Comparison of ENCODE assay signal across 13 cellular contexts in the genomic region with DNA sequence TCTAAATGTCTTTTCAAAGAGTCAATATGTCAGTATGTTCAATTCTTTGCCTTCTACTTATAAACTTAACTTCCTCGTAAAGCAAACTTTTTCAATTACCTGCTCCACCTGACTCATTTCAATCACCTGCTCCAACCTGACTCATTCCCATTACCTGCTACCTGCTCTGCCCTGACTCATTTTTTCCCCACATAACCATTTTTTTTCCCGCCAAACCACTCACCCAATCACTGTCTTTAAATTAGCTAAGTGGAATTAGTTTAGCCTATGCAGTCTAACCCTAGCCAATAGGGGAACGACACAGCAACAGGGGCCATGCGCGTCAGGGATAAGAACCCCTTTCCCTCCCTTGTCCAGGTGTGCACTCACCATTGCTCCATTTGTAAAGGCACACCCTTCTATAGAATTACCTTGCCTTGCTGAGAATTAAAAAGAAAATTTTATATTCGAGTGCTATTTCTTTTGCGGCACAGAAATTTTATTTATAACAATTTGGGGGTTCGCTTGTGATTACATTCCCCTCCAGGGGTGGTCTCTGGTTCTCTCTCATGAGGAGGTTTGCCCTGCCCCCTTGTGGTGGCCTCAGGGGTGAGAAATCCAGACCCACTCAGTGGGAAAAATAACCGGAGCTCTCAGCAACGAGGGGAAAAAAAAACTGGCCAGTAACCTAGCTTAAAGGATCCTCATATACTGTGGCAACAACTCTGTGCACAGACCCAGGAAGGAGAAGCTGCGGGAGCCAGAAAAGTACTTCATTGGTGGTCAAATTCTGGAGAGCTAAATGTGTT.
DNase-seq lines count a peak whose midpoint lies in the region; ATAC-seq and TF ChIP-seq lines count a peak whose summit lies in the region.
"Had no signal": no experiment of that assay in that cellular context is flagged by ENCODE, and none has a peak within 500 bp of the region (broad histone marks: within the 10 kb centered on the region; RNA-seq: fewer than 3 reads in every experiment).

No MANE protein-coding gene starts in this region.

- peaks cover 4% of the 10 kb centered on the region; the same call in 1 of the 2 replicates for H3K36me3 Mint-ChIP-seq in WTC11

- H4K5ac ChIP-seq in mesendoderm (ENCODE audit: low read length) = no peak overlapping the region

- peaks cover 49% of the 10 kb centered on the region for H3K27me3 Mint-ChIP-seq in WTC11 (ENCODE audit: low read depth)
- H3K27me3 Mint-ChIP-seq: activated CD4-positive, alpha-beta T cell treated with anti-CD3 and anti-CD28 coated beads, Interleukin-2, amount 10 ng/mL, durations not matched to agents 24 days and 14 days; naive B cell had no signal

- no peaks in the 10 kb centered on the region for H3K9me3 Mint-ChIP-seq in WTC11

- H3K56ac ChIP-seq in mesendoderm (ENCODE audit: low read length) = peak overlapping the region; percentile 63

- no peaks in the 10 kb centered on the region for H3K4me1 ChIP-seq in heart right ventricle
- peaks cover 0 to 2% (median 0%) of the 10 kb centered on the region in 12 donors for H3K4me1 ChIP-seq in heart left ventricle
- H3K4me1 ChIP-seq in mesendoderm (ENCODE audit: control insufficient read depth, low read depth, low read length) = peaks cover 8% of the 10 kb centered on the region
- no peaks in the 10 kb centered on the region for H3K4me1 ChIP-seq in A673 (ENCODE audit: insufficient read depth, low read length, poor library complexity, severe bottlenecking)
- H3K4me1 ChIP-seq: vagina had no signal

- peak overlapping the region; percentile 16 for H3K9ac ChIP-seq in mesendoderm (ENCODE audit: low read length)

- no peak overlapping the region for H3K18ac ChIP-seq in mesendoderm (ENCODE audit: low read length)

- no peak for DNase-seq in heart right ventricle
- no peak for DNase-seq in heart left ventricle
- DNase-seq in WTC11 (ENCODE audit: low spot score) = peak; percentile 80
- peak; percentile 79 for DNase-seq in mesendoderm
- no peak for DNase-seq in NK-92 (lab: John Stamatoyannopoulos, UW; ENCODE audit: unreplicated experiment)
- DNase-seq in A673 (ENCODE audit: low spot score) = no peak
- DNase-seq in ureter (ENCODE audit: low spot score) = no peak
- DNase-seq: activated CD4-positive, alpha-beta T cell treated with anti-CD3 and anti-CD28 coated beads, Interleukin-2, amount 10 ng/mL, durations not matched to agents 24 days and 14 days; activated gamma-delta T cell; GDM1; naive B cell had no signal

- H3K4me2 ChIP-seq in mesendoderm (ENCODE audit: low read length) = no peak overlapping the region

- H3K27ac Mint-ChIP-seq in WTC11 = peak overlapping the region; percentile 14
- H3K27ac Mint-ChIP-seq: activated CD4-positive, alpha-beta T cell treated with anti-CD3 and anti-CD28 coated beads, Interleukin-2, amount 10 ng/mL, durations not matched to agents 24 days and 14 days had no signal

- H3K9me3 ChIP-seq in heart right ventricle = peaks cover 0 to 57% (median 0%) of the 10 kb centered on the region in 11 donors
- H3K9me3 ChIP-seq in heart left ventricle = peaks cover 0 to 24% (median 0%) of the 10 kb centered on the region in 12 donors
- H3K9me3 ChIP-seq in A673 (ENCODE audit: low read depth, low read length, poor library complexity, severe bottlenecking) = peaks cover 21% of the 10 kb centered on the region
- H3K9me3 ChIP-seq: vagina had no signal

- POLR2A ChIA-PET in WTC11 (lab: Charles Lee) (interaction anchor here (0.6 to 0.9 kb wide), 2 partner anchors 121 to 459 kb away, joined by 3 to 4 read pairs; partner anchors contain the start of gene ZNF93), A673 (lab: Charles Lee; ENCODE audit: low non-redundant PET) (no interaction called here)

- no peak overlapping the region for H2BK5ac ChIP-seq in mesendoderm (ENCODE audit: low read length)

- H3K4me3 Mint-ChIP-seq in WTC11 = peak overlapping the region; percentile 24; the same call in 1 of the 2 replicates
- H3K4me3 Mint-ChIP-seq: activated CD4-positive, alpha-beta T cell treated with anti-CD3 and anti-CD28 coated beads, Interleukin-2, amount 10 ng/mL, durations not matched to agents 24 days and 14 days; naive B cell had no signal

- CTCF ChIA-PET in WTC11 (lab: Charles Lee) = interaction anchor here (0.6 to 3.0 kb wide), 37 partner anchors 9 to 660 kb away, joined by 3 to 31 read pairs (median 4); partner anchors contain the start of genes ZNF430 and ZNF682
- CTCF ChIA-PET in A673 (lab: Charles Lee) = no interaction called here

- H2BK120ac ChIP-seq in mesendoderm (ENCODE audit: low read depth, low read length) = peak overlapping the region; percentile 30

- no peak for TF ChIP-seq POLR2A in heart left ventricle (IDR thresholded peaks at IDR 0.05)

- H4K8ac ChIP-seq in mesendoderm (ENCODE audit: low read depth, low read length) = no peak overlapping the region

- H2AK5ac ChIP-seq in mesendoderm (ENCODE audit: low read length) = no peak overlapping the region

- WGBS in heart right ventricle, 2 donors = 52 to 53% methylated on average over 11 of the region's 11 CpGs
- WGBS in heart left ventricle, 4 donors = 52 to 64% (median 56%) methylated on average over 11 of the region's 11 CpGs
- no CpG with 5 or more reads among the region's 11 CpGs for WGBS in mesendoderm (ENCODE audit: extremely low coverage, insufficient coverage, low lambda C conversion rate)

- ATAC-seq in heart right ventricle (no peak), heart left ventricle (no peak), WTC11 (peak; percentile 65), HG02571 (IDR thresholded peaks at IDR 0.05; ENCODE audit: unreplicated experiment) (no peak)

- H3K27ac ChIP-seq in heart right ventricle (no peak overlapping the region), heart left ventricle (no peak overlapping the region), mesendoderm (ENCODE audit: low read depth, low read length) (no peak overlapping the region), A673 (ENCODE audit: low read depth, low read length, poor library complexity, severe bottlenecking) (no peak overlapping the region)
- H3K27ac ChIP-seq: vagina had no signal

- peaks cover 57% of the 10 kb centered on the region for H3K4me1 Mint-ChIP-seq in WTC11
- H3K4me1 Mint-ChIP-seq: activated CD4-positive, alpha-beta T cell treated with anti-CD3 and anti-CD28 coated beads, Interleukin-2, amount 10 ng/mL, durations not matched to agents 24 days and 14 days had no signal

- BruUV-seq in A673 (replicated peaks; lab: Mats Ljungman, UMichigan) = no TSS peak

- no peak overlapping the region for H3K4ac ChIP-seq in mesendoderm (ENCODE audit: low read depth, low read length)

- no peaks in the 10 kb centered on the region for H3K27me3 ChIP-seq in heart right ventricle
- no peaks in the 10 kb centered on the region for H3K27me3 ChIP-seq in heart left ventricle
- H3K27me3 ChIP-seq in mesendoderm (ENCODE audit: insufficient read depth, low read length, poor library complexity) = no peaks in the 10 kb centered on the region
- no peaks in the 10 kb centered on the region for H3K27me3 ChIP-seq in A673 (replicated peaks; ENCODE audit: insufficient read depth, low read depth, low read length, poor library complexity)
- H3K27me3 ChIP-seq: vagina had no signal

- H3K4me3 ChIP-seq in heart right ventricle = no peak overlapping the region
- no peak overlapping the region for H3K4me3 ChIP-seq in heart left ventricle
- no peak overlapping the region for H3K4me3 ChIP-seq in mesendoderm (ENCODE audit: low read length)
- no peak overlapping the region for H3K4me3 ChIP-seq in A673 (ENCODE audit: low read depth, low read length, poor library complexity, severe bottlenecking)
- H3K4me3 ChIP-seq: vagina had no signal

- intact Hi-C loops in heart right ventricle (cut with DNase I) (no loop called here), heart left ventricle (cut with DNase I) (loop anchor here in 2 of 10 donors (2.0 to 10.0 kb wide), 2 partner anchors 113 to 365 kb away; no protein-coding TSS in a partner anchor), A673 (cut with micrococcal nuclease; ENCODE audit: unreplicated experiment) (no loop called here)

- no peaks in the 10 kb centered on the region for H3K79me1 ChIP-seq in mesendoderm (ENCODE audit: low read length)

- H3K36me3 ChIP-seq in heart right ventricle (no peaks in the 10 kb centered on the region), heart left ventricle (no peaks in the 10 kb centered on the region), mesendoderm (ENCODE audit: control insufficient read depth, insufficient read depth, low read length) (no peaks in the 10 kb centered on the region), A673 (ENCODE audit: insufficient read depth, low read length, poor library complexity, severe bottlenecking) (no peaks in the 10 kb centered on the region)
- H3K36me3 ChIP-seq: vagina had no signal

- H3K79me2 ChIP-seq in mesendoderm (ENCODE audit: control insufficient read depth, insufficient read depth, low read length) = no peaks in the 10 kb centered on the region

- peak in 6 of 9 donors; percentile 10 to 48 (median 38) for TF ChIP-seq CTCF in heart right ventricle (IDR thresholded peaks at IDR 0.05)
- peak in 5 of 12 donors; percentile 6 to 42 (median 39) for TF ChIP-seq CTCF in heart left ventricle (IDR thresholded peaks at IDR 0.05)
- TF ChIP-seq CTCF in WTC11 (IDR thresholded peaks at IDR 0.05) = peak; percentile 78; the same call in 1 of the 2 replicates
- TF ChIP-seq CTCF in A673 (conservative IDR thresholded peaks at IDR 0.05; ENCODE audit: low read depth, low read length) = no peak

- H2BK15ac ChIP-seq in mesendoderm (replicated peaks; ENCODE audit: low read depth) = no peak overlapping the region

- no peak overlapping the region for H3K23ac ChIP-seq in mesendoderm (ENCODE audit: low read length)

TF ChIP-seq in WTC11, 78 proteins besides CTCF, POLR2A, EP300 and RAD21 (continues in another document):
- TF ChIP-seq RELA (CRISPR knock-in tag; IDR thresholded peaks at IDR 0.05; ENCODE audit: borderline replicate concordance) (no peak), ZNF512 (CRISPR knock-in tag; IDR thresholded peaks at IDR 0.05; ENCODE audit: borderline replicate concordance) (no peak)

Comparison
In these comparisons a context has a peak if more than half of its experiments do, and no peak if none do; other contexts are left out.
1. DNase-seq: peak in WTC11 (single experiment) and mesendoderm (single experiment); none in heart right ventricle (0 of 2), heart left ventricle (0 of 5), NK-92 (single experiment), A673 (single experiment) and ureter (single experiment).